ENCODE assay signal across 19 cellular contexts in genomic region chr2:150555957-150556356, GRCh38.
"Had no signal": no experiment of that assay in that cellular context is flagged by ENCODE, and none has a peak within 500 bp of the region (broad histone marks: within the 10 kb centered on the region; RNA-seq: fewer than 3 reads in every experiment).

No MANE protein-coding gene starts in this region.

- ATAC-seq: activated CD8-positive, alpha-beta memory T cell treated with anti-CD3 and anti-CD28 coated beads, Interleukin-2, amount 10 ng/mL, durations not matched to agents 7 days and 5 days; body of pancreas; left cardiac atrium; natural killer cell treated with Interleukin-12 subunit alpha and Interleukin-12 subunit beta and Interleukin-15 and Interleukin-18, amount 100 ng/mL, for 72 hours; pancreas had no signal

- H3K4me1 Mint-ChIP-seq: activated CD8-positive, alpha-beta memory T cell treated with anti-CD3 and anti-CD28 coated beads, Interleukin-2, amount 10 ng/mL, durations not matched to agents 7 days and 5 days; activated naive CD4-positive, alpha-beta T cell treated with anti-CD3 and anti-CD28 coated beads, Interleukin-2, amount 50 U/mL, for 24 hours; central memory CD8-positive, alpha-beta T cell; immature natural killer cell; memory B cell had no signal

- H3K27me3 ChIP-seq: body of pancreas, pancreas, stomach, vagina had no signal

- H3K27ac ChIP-seq: body of pancreas, pancreas, stomach, vagina had no signal

- H3K9me3 Mint-ChIP-seq: activated naive CD4-positive, alpha-beta T cell treated with anti-CD3 and anti-CD28 coated beads, Interleukin-2, amount 50 U/mL, for 24 hours; activated T-cell treated with anti-CD3 and anti-CD28 coated beads, Interleukin-2, amount 50 U/mL, for 24 hours; central memory CD8-positive, alpha-beta T cell had no signal

- H3K4me3 ChIP-seq: body of pancreas, pancreas, stomach, vagina had no signal

- H3K36me3 ChIP-seq: pancreas, stomach, vagina had no signal

- H3K27me3 Mint-ChIP-seq: activated CD8-positive, alpha-beta memory T cell treated with anti-CD3 and anti-CD28 coated beads, Interleukin-2, amount 10 ng/mL, durations not matched to agents 7 days and 5 days; activated naive CD4-positive, alpha-beta T cell treated with anti-CD3 and anti-CD28 coated beads, Interleukin-2, amount 50 U/mL, for 24 hours; activated T-cell treated with anti-CD3 and anti-CD28 coated beads, Interleukin-2, amount 50 U/mL, for 24 hours; central memory CD8-positive, alpha-beta T cell; memory B cell; natural killer cell treated with Interleukin-12 subunit alpha and Interleukin-12 subunit beta and Interleukin-15 and Interleukin-18, amount 100 ng/mL, for 72 hours had no signal

- H3K4me3 Mint-ChIP-seq: activated CD8-positive, alpha-beta memory T cell treated with anti-CD3 and anti-CD28 coated beads, Interleukin-2, amount 10 ng/mL, durations not matched to agents 7 days and 5 days; activated naive CD4-positive, alpha-beta T cell treated with anti-CD3 and anti-CD28 coated beads, Interleukin-2, amount 50 U/mL, for 24 hours; activated T-cell treated with anti-CD3 and anti-CD28 coated beads, Interleukin-2, amount 50 U/mL, for 24 hours; central memory CD8-positive, alpha-beta T cell; immature natural killer cell; memory B cell; natural killer cell treated with Interleukin-12 subunit alpha and Interleukin-12 subunit beta and Interleukin-15 and Interleukin-18, amount 100 ng/mL, for 72 hours had no signal

- H3K9me3 ChIP-seq: body of pancreas, pancreas, stomach, vagina had no signal

- H3K36me3 Mint-ChIP-seq: activated CD8-positive, alpha-beta memory T cell treated with anti-CD3 and anti-CD28 coated beads, Interleukin-2, amount 10 ng/mL, durations not matched to agents 7 days and 5 days; activated naive CD4-positive, alpha-beta T cell treated with anti-CD3 and anti-CD28 coated beads, Interleukin-2, amount 50 U/mL, for 24 hours; memory B cell; natural killer cell treated with Interleukin-12 subunit alpha and Interleukin-12 subunit beta and Interleukin-15 and Interleukin-18, amount 100 ng/mL, for 72 hours had no signal

- DNase-seq: activated CD4-positive, alpha-beta T cell treated with anti-CD3 and anti-CD28 coated beads, Interleukin-2, amount 50 U/mL, for 48 hours; activated CD4-positive, CD25-positive, alpha-beta regulatory T cell treated with anti-CD3 and anti-CD28 coated beads, Interleukin-2, amount 50 U/mL, for 72 hours; activated CD8-positive, alpha-beta memory T cell treated with anti-CD3 and anti-CD28 coated beads, Interleukin-2, amount 10 ng/mL, durations not matched to agents 7 days and 5 days; activated effector memory CD4-positive, alpha-beta T cell treated with Interleukin-2 at 50 U/mL for 16 hours; activated T-cell treated with anti-CD3 and anti-CD28 coated beads, Interleukin-2, amount 50 U/mL, for 24 hours; body of pancreas; cortex of kidney; effector CD8-positive, alpha-beta T cell; hypothalamus; immature natural killer cell; left cardiac atrium; pancreas; stimulated activated CD4-positive, alpha-beta T cell treated with anti-CD3 and anti-CD28 coated beads, Interleukin-4, amount 100 ng/mL, for 4 hours; stomach had no signal

- H3K27ac Mint-ChIP-seq: activated CD8-positive, alpha-beta memory T cell treated with anti-CD3 and anti-CD28 coated beads, Interleukin-2, amount 10 ng/mL, durations not matched to agents 7 days and 5 days; activated naive CD4-positive, alpha-beta T cell treated with anti-CD3 and anti-CD28 coated beads, Interleukin-2, amount 50 U/mL, for 24 hours; activated T-cell treated with anti-CD3 and anti-CD28 coated beads, Interleukin-2, amount 50 U/mL, for 24 hours; immature natural killer cell; memory B cell; natural killer cell treated with Interleukin-12 subunit alpha and Interleukin-12 subunit beta and Interleukin-15 and Interleukin-18, amount 100 ng/mL, for 72 hours had no signal

- H3K4me1 ChIP-seq: body of pancreas, pancreas, stomach, vagina had no signal
